ENCODE assay signal across 24 cellular contexts in genomic region chr2:139891636-139892035, GRCh38.
"Had no signal": no experiment of that assay in that cellular context is flagged by ENCODE, and none has a peak within 500 bp of the region (broad histone marks: within the 10 kb centered on the region; RNA-seq: fewer than 3 reads in every experiment).

No MANE protein-coding gene starts in this region.

- H3K27ac ChIP-seq: colonic mucosa, coronary artery, dorsolateral prefrontal cortex, epithelial cell of prostate, esophagus muscularis mucosa, esophagus squamous epithelium, foreskin keratinocyte, gastrocnemius medialis, gastroesophageal sphincter, heart left ventricle, heart right ventricle had no signal

- H3K36me3 ChIP-seq: colonic mucosa, esophagus muscularis mucosa, esophagus squamous epithelium, gastrocnemius medialis, gastroesophageal sphincter, heart left ventricle, heart right ventricle had no signal

- H3K9me3 ChIP-seq: colonic mucosa, esophagus muscularis mucosa, esophagus squamous epithelium, gastrocnemius medialis, gastroesophageal sphincter had no signal

- H3K27me3 Mint-ChIP-seq: dendritic cell treated with granulocyte-macrophage colony-stimulating factor and Interleukin-4, amounts not matched to agents 40 ng/mL and 50 ng/mL, for 4 days; effector memory CD8-positive, alpha-beta T cell had no signal

- H3K4me3 ChIP-seq: colonic mucosa, coronary artery, dorsolateral prefrontal cortex, esophagus muscularis mucosa, esophagus squamous epithelium, gastrocnemius medialis, gastroesophageal sphincter, heart left ventricle, heart right ventricle had no signal

- H3K4me1 Mint-ChIP-seq: endodermal cell had no signal

- H3K4me3 Mint-ChIP-seq: dendritic cell treated with granulocyte-macrophage colony-stimulating factor and Interleukin-4, amounts not matched to agents 40 ng/mL and 50 ng/mL, for 4 days; effector memory CD8-positive, alpha-beta T cell; endodermal cell had no signal

- DNase-seq: colonic mucosa; cortex of kidney; dermis blood vessel endothelial cell; dorsolateral prefrontal cortex; effector CD4-positive, alpha-beta T cell; effector CD8-positive, alpha-beta T cell; effector memory CD4-positive, alpha-beta T cell; effector memory CD8-positive, alpha-beta T cell; erythroblast; esophagus squamous epithelium; foreskin fibroblast; foreskin keratinocyte; foreskin melanocyte; gastrocnemius medialis; glutamatergic neuron; head of caudate nucleus; heart left ventricle; heart right ventricle had no signal

- H3K4me1 ChIP-seq: colonic mucosa, esophagus muscularis mucosa, esophagus squamous epithelium, foreskin keratinocyte, gastrocnemius medialis, gastroesophageal sphincter, heart left ventricle, heart right ventricle had no signal

- H3K27me3 ChIP-seq: colonic mucosa, dorsolateral prefrontal cortex, esophagus muscularis mucosa, esophagus squamous epithelium, foreskin keratinocyte, gastrocnemius medialis, gastroesophageal sphincter, heart left ventricle, heart right ventricle had no signal

- H3K27ac Mint-ChIP-seq: dendritic cell treated with granulocyte-macrophage colony-stimulating factor and Interleukin-4, amounts not matched to agents 40 ng/mL and 50 ng/mL, for 4 days; effector memory CD8-positive, alpha-beta T cell; endodermal cell had no signal
